In genomic region chr4:8848507-8849265, GRCh38 we compare ENCODE assay signal across 2 cellular contexts.
TF ChIP-seq lines count a peak whose summit lies in the region.

No MANE protein-coding gene starts in this region.

TF ChIP-seq in IMR-90, 13 proteins besides CTCF, POLR2A, EP300 and RAD21:
- TF ChIP-seq CHD1 (IDR thresholded peaks at IDR 0.05; ENCODE audit: low read depth, low read length) (no peak), MAFK (IDR thresholded peaks at IDR 0.05; ENCODE audit: low read depth, low read length) (no peak), SMC3 (IDR thresholded peaks at IDR 0.05; ENCODE audit: low read depth, low read length) (no peak), RCOR1 (IDR thresholded peaks at IDR 0.05; ENCODE audit: insufficient replicate concordance, low read length) (no peak), BHLHE40 (IDR thresholded peaks at IDR 0.05; ENCODE audit: low read depth, low read length) (no peak), NFE2L2 (IDR thresholded peaks at IDR 0.05; ENCODE audit: low read depth, low read length) (no peak), MXI1 (IDR thresholded peaks at IDR 0.05; ENCODE audit: borderline replicate concordance, low read depth, low read length) (no peak), CEBPB (IDR thresholded peaks at IDR 0.05; ENCODE audit: low read depth, low read length) (no peak), USF2 (IDR thresholded peaks at IDR 0.05; ENCODE audit: low read depth, low read length) (no peak), FOS (IDR thresholded peaks at IDR 0.05; ENCODE audit: low read depth, low read length) (no peak), ELK1 (IDR thresholded peaks at IDR 0.05; ENCODE audit: borderline replicate concordance, low read depth, low read length) (no peak), MAZ (IDR thresholded peaks at IDR 0.05; ENCODE audit: borderline replicate concordance, low read depth, low read length) (no peak), RFX5 (IDR thresholded peaks at IDR 0.05; ENCODE audit: low read depth, low read length) (no peak)

TF ChIP-seq in HepG2, 621 proteins besides CTCF, POLR2A, EP300 and RAD21:
- TF ChIP-seq ZNF142 (CRISPR knock-in tag; IDR thresholded peaks at IDR 0.05) = no peak
- TF ChIP-seq ZNF768 (CRISPR knock-in tag; IDR thresholded peaks at IDR 0.05) = peak; percentile 70
- peak; percentile 54 for TF ChIP-seq ZNF629 (CRISPR knock-in tag; conservative IDR thresholded peaks at IDR 0.05)
